ENCODE assay signal across 20 cellular contexts in genomic region chr11:106679633-106680032, GRCh38.
"Had no signal": no experiment of that assay in that cellular context is flagged by ENCODE, and none has a peak within 500 bp of the region (broad histone marks: within the 10 kb centered on the region; RNA-seq: fewer than 3 reads in every experiment).

No MANE protein-coding gene starts in this region.

- FAIRE-seq: RCC 7860 had no signal

- DNase-seq: KBM-7, NCI-H1092, NCI-H1105 treated with DMSO at 0.1 percent for 48 hours, NCI-H1417 treated with DMSO at 0.1 percent for 48 hours, NCI-H146, NCI-H1694 treated with DMSO at 0.1 percent for 48 hours, NCI-H1930, NCI-H2081, NCI-H2107, NCI-H2227 treated with DMSO at 0.1 percent for 48 hours, NCI-H524, NCI-H526 treated with DMSO at 0.1 percent for 48 hours, NCI-H748 treated with DMSO at 0.1 percent for 48 hours, Right ventricle myocardium superior, RPMI8226, SIG-M5 had no signal

- H3K4me1 ChIP-seq: SJSA1 had no signal

- H3K27me3 ChIP-seq: SJSA1 had no signal

- H3K9me3 ChIP-seq: SJSA1 had no signal

- H3K27ac ChIP-seq: HL-60, SJSA1, SK-N-MC had no signal

- H3K36me3 ChIP-seq: SJSA1 had no signal

- H3K4me3 ChIP-seq: SJSA1, SK-N-MC had no signal
